In the genomic region with DNA sequence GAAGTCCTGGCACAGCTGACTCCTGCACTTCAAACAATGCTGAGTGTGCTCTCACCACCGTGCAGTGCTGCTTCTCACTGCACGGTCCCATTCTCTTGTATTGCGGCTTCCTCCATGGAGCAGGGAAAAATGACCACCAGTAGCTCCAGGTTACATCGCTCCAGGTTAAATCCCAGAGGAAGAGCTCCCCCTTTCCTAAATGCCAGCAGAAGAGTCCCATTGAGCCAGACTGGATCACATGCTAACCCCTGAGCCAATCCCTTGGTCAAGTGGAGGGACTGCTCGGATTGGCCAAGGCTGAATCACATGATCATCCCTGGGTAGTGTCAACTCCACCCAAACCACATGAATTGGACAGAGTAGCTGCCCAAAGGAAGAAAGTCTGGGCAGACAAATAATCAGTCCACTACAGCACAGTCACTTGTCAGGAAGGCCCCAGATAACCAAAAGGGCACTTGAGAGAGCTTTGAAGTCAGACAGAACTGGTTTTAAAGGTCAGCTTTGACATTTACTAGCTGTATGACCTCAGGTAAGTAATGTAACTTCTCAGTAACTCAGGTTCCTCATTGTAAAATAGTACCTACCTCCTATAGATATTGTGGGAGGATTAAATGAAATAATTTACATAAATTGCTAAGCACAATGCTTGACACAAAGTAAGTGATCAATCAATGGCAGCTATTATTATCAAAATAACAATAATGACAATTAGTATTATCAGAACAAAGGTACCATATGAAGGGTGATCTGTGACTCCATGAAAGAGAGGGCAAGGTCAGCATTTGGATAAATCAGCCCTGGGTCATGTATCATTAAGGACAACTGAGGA, we compare ENCODE assay signal across 1 cellular context.
A peak's percentile ranks its signal among the peaks of the same experiment; 100 is the strongest.
TF ChIP-seq lines count a peak whose summit lies in the region.

No MANE protein-coding gene starts in this region.

TF ChIP-seq in K562, 482 proteins besides CTCF, POLR2A, EP300 and RAD21 (continued from another document):
- TF ChIP-seq, protein P1, sequence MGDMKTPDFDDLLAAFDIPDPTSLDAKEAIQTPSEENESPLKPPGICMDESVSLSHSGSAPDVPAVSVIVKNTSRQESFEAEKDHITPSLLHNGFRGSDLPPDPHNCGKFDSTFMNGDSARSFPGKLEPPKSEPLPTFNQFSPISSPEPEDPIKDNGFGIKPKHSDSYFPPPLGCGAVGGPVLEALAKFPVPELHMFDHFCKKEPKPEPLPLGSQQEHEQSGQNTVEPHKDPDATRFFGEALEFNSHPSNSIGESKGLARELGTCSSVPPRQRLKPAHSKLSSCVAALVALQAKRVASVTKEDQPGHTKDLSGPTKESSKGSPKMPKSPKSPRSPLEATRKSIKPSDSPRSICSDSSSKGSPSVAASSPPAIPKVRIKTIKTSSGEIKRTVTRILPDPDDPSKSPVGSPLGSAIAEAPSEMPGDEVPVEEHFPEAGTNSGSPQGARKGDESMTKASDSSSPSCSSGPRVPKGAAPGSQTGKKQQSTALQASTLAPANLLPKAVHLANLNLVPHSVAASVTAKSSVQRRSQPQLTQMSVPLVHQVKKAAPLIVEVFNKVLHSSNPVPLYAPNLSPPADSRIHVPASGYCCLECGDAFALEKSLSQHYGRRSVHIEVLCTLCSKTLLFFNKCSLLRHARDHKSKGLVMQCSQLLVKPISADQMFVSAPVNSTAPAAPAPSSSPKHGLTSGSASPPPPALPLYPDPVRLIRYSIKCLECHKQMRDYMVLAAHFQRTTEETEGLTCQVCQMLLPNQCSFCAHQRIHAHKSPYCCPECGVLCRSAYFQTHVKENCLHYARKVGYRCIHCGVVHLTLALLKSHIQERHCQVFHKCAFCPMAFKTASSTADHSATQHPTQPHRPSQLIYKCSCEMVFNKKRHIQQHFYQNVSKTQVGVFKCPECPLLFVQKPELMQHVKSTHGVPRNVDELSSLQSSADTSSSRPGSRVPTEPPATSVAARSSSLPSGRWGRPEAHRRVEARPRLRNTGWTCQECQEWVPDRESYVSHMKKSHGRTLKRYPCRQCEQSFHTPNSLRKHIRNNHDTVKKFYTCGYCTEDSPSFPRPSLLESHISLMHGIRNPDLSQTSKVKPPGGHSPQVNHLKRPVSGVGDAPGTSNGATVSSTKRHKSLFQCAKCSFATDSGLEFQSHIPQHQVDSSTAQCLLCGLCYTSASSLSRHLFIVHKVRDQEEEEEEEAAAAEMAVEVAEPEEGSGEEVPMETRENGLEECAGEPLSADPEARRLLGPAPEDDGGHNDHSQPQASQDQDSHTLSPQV (IDR thresholded peaks at IDR 0.05): peak; percentile 27; the same call in 1 of the 2 replicates
- TF ChIP-seq, protein P2, sequence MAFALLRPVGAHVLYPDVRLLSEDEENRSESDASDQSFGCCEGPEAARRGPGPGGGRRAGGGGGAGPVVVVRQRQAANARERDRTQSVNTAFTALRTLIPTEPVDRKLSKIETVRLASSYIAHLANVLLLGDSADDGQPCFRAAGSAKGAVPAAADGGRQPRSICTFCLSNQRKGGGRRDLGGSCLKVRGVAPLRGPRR (CRISPR knock-in tag; IDR thresholded peaks at IDR 0.05): peak; percentile 23; the same call in 1 of the 2 replicates
- TF ChIP-seq RBM25 (IDR thresholded peaks at IDR 0.05; ENCODE audit: low read depth, low read length, severe bottlenecking) (peak; percentile 81), ESRRA (IDR thresholded peaks at IDR 0.05; ENCODE audit: borderline replicate concordance, low read depth) (peak; percentile 27; the same call in 1 of the 2 replicates), KDM1A (IDR thresholded peaks at IDR 0.05) (peak; percentile 59 to 79; a peak in 3 of 4 replicates), GTF2F1 (IDR thresholded peaks at IDR 0.05; ENCODE audit: low read depth, low read length) (no peak), ATF3 (IDR thresholded peaks at IDR 0.05) (peak; percentile 16; the same call in 1 of the 2 replicates), ATF3 (CRISPR knock-in tag; conservative IDR thresholded peaks at IDR 0.05) (no peak), TEAD4 (IDR thresholded peaks at IDR 0.05; ENCODE audit: low read length) (peak; percentile 87), TEAD4 (CRISPR knock-in tag; IDR thresholded peaks at IDR 0.05; ENCODE audit: borderline replicate concordance) (no peak), SMAD4 (CRISPR knock-in tag; conservative IDR thresholded peaks at IDR 0.05) (peak; percentile 74), ZZZ3 (IDR thresholded peaks at IDR 0.05) (no peak), CBX3 (IDR thresholded peaks at IDR 0.05; ENCODE audit: borderline replicate concordance in 1 of 2, low read length in 2 of 2) (peak in 1 of 2 experiments; percentile 72; a peak in 2 of 3 replicates), ASH1L (IDR thresholded peaks at IDR 0.05; ENCODE audit: borderline replicate concordance, low read depth, partially characterized antibody) (peak; percentile 33), ZKSCAN1 (IDR thresholded peaks at IDR 0.05; ENCODE audit: low read depth, low read length) (no peak; the same call in 1 of the 2 replicates), DPF2 (IDR thresholded peaks at IDR 0.05) (peak; percentile 82), CBFA2T3 (IDR thresholded peaks at IDR 0.05) (peak; percentile 91), ZFP91 (CRISPR knock-in tag; IDR thresholded peaks at IDR 0.05) (no peak), TBL1XR1 (IDR thresholded peaks at IDR 0.05; ENCODE audit: low read length in 2 of 2) (0 out of 4 replicates have a peak, but pooled peaks of 1 of the 2 experiments have one; percentile 29), ZFX (CRISPR knock-in tag; IDR thresholded peaks at IDR 0.05) (no peak), ZNF584 (CRISPR knock-in tag; IDR thresholded peaks at IDR 0.05; ENCODE audit: low read depth) (no peak), FOXK2 (conservative IDR thresholded peaks at IDR 0.05 in 1 of 2, IDR thresholded peaks at IDR 0.05 in 1 of 2; ENCODE audit: low read depth in 2 of 2) (peak; percentile 58 to 66), MYNN (IDR thresholded peaks at IDR 0.05) (0 out of 2 replicates have a peak, but pooled peaks have one; percentile 52), MYNN (CRISPR knock-in tag; IDR thresholded peaks at IDR 0.05) (no peak), ID3 (CRISPR knock-in tag; IDR thresholded peaks at IDR 0.05) (no peak), ID3 (tag; IDR thresholded peaks at IDR 0.05) (peak; percentile 99), LCOR (CRISPR knock-in tag; IDR thresholded peaks at IDR 0.05) (peak; percentile 82; the same call in 1 of the 2 replicates), DEAF1 (CRISPR knock-in tag; IDR thresholded peaks at IDR 0.05) (0 out of 2 replicates have a peak, but pooled peaks have one; percentile 16), NCOR1 (IDR thresholded peaks at IDR 0.05) (peak; percentile 82), FOSL1 (tag; conservative IDR thresholded peaks at IDR 0.05) (0 out of 2 replicates have a peak, but pooled peaks have one; percentile 22), SMARCC2 (IDR thresholded peaks at IDR 0.05; ENCODE audit: low read depth) (peak; percentile 44; the same call in 1 of the 2 replicates), ATF1 (CRISPR knock-in tag; IDR thresholded peaks at IDR 0.05) (no peak), ATF1 (tag; IDR thresholded peaks at IDR 0.05) (peak; percentile 6; the same call in 1 of the 2 replicates), NCOA6 (IDR thresholded peaks at IDR 0.05) (no peak), BRF1 (IDR thresholded peaks at IDR 0.05; ENCODE audit: borderline replicate concordance, extremely low read depth, insufficient read length) (no peak), ARID1B (IDR thresholded peaks at IDR 0.05) (peak; percentile 88), FOXK1 (CRISPR knock-in tag; IDR thresholded peaks at IDR 0.05; ENCODE audit: borderline replicate concordance) (0 out of 2 replicates have a peak, but pooled peaks have one; percentile 37), DMBX1 (CRISPR knock-in tag; IDR thresholded peaks at IDR 0.05; ENCODE audit: borderline replicate concordance) (0 out of 2 replicates have a peak, but pooled peaks have one; percentile 32)
- TF ChIP-seq, protein P3, sequence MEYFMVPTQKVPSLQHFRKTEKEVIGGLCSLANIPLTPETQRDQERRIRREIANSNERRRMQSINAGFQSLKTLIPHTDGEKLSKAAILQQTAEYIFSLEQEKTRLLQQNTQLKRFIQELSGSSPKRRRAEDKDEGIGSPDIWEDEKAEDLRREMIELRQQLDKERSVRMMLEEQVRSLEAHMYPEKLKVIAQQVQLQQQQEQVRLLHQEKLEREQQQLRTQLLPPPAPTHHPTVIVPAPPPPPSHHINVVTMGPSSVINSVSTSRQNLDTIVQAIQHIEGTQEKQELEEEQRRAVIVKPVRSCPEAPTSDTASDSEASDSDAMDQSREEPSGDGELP (CRISPR knock-in tag; IDR thresholded peaks at IDR 0.05; ENCODE audit: borderline replicate concordance): peak; percentile 63; the same call in 1 of the 2 replicates
- TF ChIP-seq, protein P4, sequence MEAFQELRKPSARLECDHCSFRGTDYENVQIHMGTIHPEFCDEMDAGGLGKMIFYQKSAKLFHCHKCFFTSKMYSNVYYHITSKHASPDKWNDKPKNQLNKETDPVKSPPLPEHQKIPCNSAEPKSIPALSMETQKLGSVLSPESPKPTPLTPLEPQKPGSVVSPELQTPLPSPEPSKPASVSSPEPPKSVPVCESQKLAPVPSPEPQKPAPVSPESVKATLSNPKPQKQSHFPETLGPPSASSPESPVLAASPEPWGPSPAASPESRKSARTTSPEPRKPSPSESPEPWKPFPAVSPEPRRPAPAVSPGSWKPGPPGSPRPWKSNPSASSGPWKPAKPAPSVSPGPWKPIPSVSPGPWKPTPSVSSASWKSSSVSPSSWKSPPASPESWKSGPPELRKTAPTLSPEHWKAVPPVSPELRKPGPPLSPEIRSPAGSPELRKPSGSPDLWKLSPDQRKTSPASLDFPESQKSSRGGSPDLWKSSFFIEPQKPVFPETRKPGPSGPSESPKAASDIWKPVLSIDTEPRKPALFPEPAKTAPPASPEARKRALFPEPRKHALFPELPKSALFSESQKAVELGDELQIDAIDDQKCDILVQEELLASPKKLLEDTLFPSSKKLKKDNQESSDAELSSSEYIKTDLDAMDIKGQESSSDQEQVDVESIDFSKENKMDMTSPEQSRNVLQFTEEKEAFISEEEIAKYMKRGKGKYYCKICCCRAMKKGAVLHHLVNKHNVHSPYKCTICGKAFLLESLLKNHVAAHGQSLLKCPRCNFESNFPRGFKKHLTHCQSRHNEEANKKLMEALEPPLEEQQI (IDR thresholded peaks at IDR 0.05): peak; percentile 74
- TF ChIP-seq, protein P5, sequence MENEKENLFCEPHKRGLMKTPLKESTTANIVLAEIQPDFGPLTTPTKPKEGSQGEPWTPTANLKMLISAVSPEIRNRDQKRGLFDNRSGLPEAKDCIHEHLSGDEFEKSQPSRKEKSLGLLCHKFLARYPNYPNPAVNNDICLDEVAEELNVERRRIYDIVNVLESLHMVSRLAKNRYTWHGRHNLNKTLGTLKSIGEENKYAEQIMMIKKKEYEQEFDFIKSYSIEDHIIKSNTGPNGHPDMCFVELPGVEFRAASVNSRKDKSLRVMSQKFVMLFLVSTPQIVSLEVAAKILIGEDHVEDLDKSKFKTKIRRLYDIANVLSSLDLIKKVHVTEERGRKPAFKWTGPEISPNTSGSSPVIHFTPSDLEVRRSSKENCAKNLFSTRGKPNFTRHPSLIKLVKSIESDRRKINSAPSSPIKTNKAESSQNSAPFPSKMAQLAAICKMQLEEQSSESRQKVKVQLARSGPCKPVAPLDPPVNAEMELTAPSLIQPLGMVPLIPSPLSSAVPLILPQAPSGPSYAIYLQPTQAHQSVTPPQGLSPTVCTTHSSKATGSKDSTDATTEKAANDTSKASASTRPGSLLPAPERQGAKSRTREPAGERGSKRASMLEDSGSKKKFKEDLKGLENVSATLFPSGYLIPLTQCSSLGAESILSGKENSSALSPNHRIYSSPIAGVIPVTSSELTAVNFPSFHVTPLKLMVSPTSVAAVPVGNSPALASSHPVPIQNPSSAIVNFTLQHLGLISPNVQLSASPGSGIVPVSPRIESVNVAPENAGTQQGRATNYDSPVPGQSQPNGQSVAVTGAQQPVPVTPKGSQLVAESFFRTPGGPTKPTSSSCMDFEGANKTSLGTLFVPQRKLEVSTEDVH (IDR thresholded peaks at IDR 0.05; ENCODE audit: low read depth, partially characterized antibody): no peak
- TF ChIP-seq, protein P6, sequence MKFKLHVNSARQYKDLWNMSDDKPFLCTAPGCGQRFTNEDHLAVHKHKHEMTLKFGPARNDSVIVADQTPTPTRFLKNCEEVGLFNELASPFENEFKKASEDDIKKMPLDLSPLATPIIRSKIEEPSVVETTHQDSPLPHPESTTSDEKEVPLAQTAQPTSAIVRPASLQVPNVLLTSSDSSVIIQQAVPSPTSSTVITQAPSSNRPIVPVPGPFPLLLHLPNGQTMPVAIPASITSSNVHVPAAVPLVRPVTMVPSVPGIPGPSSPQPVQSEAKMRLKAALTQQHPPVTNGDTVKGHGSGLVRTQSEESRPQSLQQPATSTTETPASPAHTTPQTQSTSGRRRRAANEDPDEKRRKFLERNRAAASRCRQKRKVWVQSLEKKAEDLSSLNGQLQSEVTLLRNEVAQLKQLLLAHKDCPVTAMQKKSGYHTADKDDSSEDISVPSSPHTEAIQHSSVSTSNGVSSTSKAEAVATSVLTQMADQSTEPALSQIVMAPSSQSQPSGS (CRISPR knock-in tag; IDR thresholded peaks at IDR 0.05): no peak
